Comparison of ENCODE assay signal across 28 cellular contexts in genomic region chr17:61372436-61372835, GRCh38. TPM values are rescaled to one million over a fixed set of nuclear protein-coding genes. Genes with fewer than 3 reads are reported as not detected.
"Had no signal": no experiment of that assay in that cellular context is flagged by ENCODE, and none has a peak within 500 bp of the region (broad histone marks: within the 10 kb centered on the region; RNA-seq: fewer than 3 reads in every experiment).

No MANE protein-coding gene starts in this region.

- H3K27me3 ChIP-seq: ascending aorta, brain microvascular endothelial cell, dorsolateral prefrontal cortex, esophagus muscularis mucosa, foreskin keratinocyte, gastrocnemius medialis had no signal

- FAIRE-seq: bronchial epithelial cell had no signal

- H3K9me3 ChIP-seq: ascending aorta, esophagus muscularis mucosa, gastrocnemius medialis had no signal

- ATAC-seq: activated CD4-positive, CD25-positive, alpha-beta regulatory T cell treated with anti-CD3 and anti-CD28 coated beads, Interleukin-2, amount 50 U/mL, for 24 hours; activated CD8-positive, alpha-beta T cell treated with anti-CD3 and anti-CD28 coated beads for 36 hours; foreskin keratinocyte; gastrocnemius medialis; T-cell had no signal

- H3K27ac ChIP-seq: ascending aorta, brain microvascular endothelial cell, coronary artery, dorsolateral prefrontal cortex, esophagus muscularis mucosa, foreskin keratinocyte, gastrocnemius medialis, WERI-Rb-1 had no signal

- DNase-seq: activated B cell treated with CpG ODN at 0.5 μM for 24 hours; activated CD4-positive, alpha-beta T cell treated with anti-CD3 and anti-CD28 coated beads for 48 hours; activated CD4-positive, alpha-beta T cell treated with anti-CD3 and anti-CD28 coated beads, Interleukin-2, amount 50 U/mL, for 1 hour; activated CD4-positive, alpha-beta T cell treated with anti-CD3 and anti-CD28 coated beads, Interleukin-2, amount 50 U/mL, for 48 hours; activated CD8-positive, alpha-beta memory T cell treated with anti-CD3 and anti-CD28 coated beads for 24 hours; activated CD8-positive, alpha-beta T cell treated with anti-CD3 and anti-CD28 coated beads for 36 hours; activated effector memory CD4-positive, alpha-beta T cell treated with anti-CD3 and anti-CD28 coated beads, Interleukin-2, amount 50 U/mL, for 16 hours; activated naive CD4-positive, alpha-beta T cell treated with anti-CD3 and anti-CD28 coated beads for 36 hours; activated naive CD8-positive, alpha-beta T cell treated with anti-CD3 and anti-CD28 coated beads for 36 hours; activated T-cell treated with anti-CD3 and anti-CD28 coated beads, Interleukin-2, amount 50 U/mL, for 1 hour; activated T-cell treated with anti-CD3 and anti-CD28 coated beads, Interleukin-2, amount 50 U/mL, for 48 hours; brain microvascular endothelial cell; dorsolateral prefrontal cortex; effector memory CD4-positive, alpha-beta T cell; erythroblast; foreskin keratinocyte; gastrocnemius medialis; glutamatergic neuron; SW 1271; T-cell; T1000; WERI-Rb-1 had no signal

- H3K36me3 ChIP-seq: ascending aorta, brain microvascular endothelial cell, gastrocnemius medialis, WERI-Rb-1 had no signal

- H3K4me1 ChIP-seq: ascending aorta, foreskin keratinocyte had no signal

- H3K4me3 ChIP-seq: ascending aorta, coronary artery, dorsolateral prefrontal cortex, esophagus muscularis mucosa, gastrocnemius medialis had no signal

RNA-seq across cellular contexts. Expression of gene TBX2, which starts 27.2 kb away (rescaled TPM):
- total RNA-seq: activated B cell treated with CpG ODN at 0.5 μM for 24 hours; activated CD8-positive, alpha-beta T cell treated with anti-CD3 and anti-CD28 coated beads for 36 hours; activated naive CD4-positive, alpha-beta T cell treated with anti-CD3 and anti-CD28 coated beads for 36 hours; activated naive CD8-positive, alpha-beta T cell treated with anti-CD3 and anti-CD28 coated beads for 36 hours; activated T-helper 1 cell treated with anti-CD3 and anti-CD28 coated beads, Interleukin-12 subunit alpha, Interleukin-12 subunit beta, Interleukin-2, Interleukin-4 antibody, amounts not matched to agents 30 ng/mL and 10 ng/mL and 1 ng/mL, durations not matched to agents 14 hours and 24 hours and 36 hours; foreskin keratinocyte had no signal
- polyA plus RNA-seq: foreskin keratinocyte had no signal
